ENCODE assay signal across 15 cellular contexts in genomic region chr6:158222066-158222465, GRCh38. TPM values are rescaled to one million over a fixed set of nuclear protein-coding genes. Genes with fewer than 3 reads are reported as not detected.
DNase-seq lines count a peak whose midpoint lies in the region; ATAC-seq and TF ChIP-seq lines count a peak whose summit lies in the region.
"Had no signal": no experiment of that assay in that cellular context is flagged by ENCODE, and none has a peak within 500 bp of the region (broad histone marks: within the 10 kb centered on the region; RNA-seq: fewer than 3 reads in every experiment).

No MANE protein-coding gene starts in this region.

- TF ChIP-seq CTCF in choroid plexus epithelial cell (conservative IDR thresholded peaks at IDR 0.05; ENCODE audit: low read depth, low read length) = no peak

- no peak overlapping the region for H3K4me3 ChIP-seq in choroid plexus epithelial cell (ENCODE audit: low read depth, low read length)

- DNase-seq in NCI-H446 (lab: John Stamatoyannopoulos, UW) = peak; percentile 5 to 38
- DNase-seq in NCI-H446 treated with DMSO at 0.1 percent for 48 hours (lab: John Stamatoyannopoulos, UW) = no peak
- DNase-seq in NCI-H1092 (lab: John Stamatoyannopoulos, UW) = peak; percentile 7
- peak; percentile 31 for DNase-seq in choroid plexus epithelial cell (ENCODE audit: low read depth)
- DNase-seq in myocyte (ENCODE audit: low read depth) = peak; percentile 61
- DNase-seq: CD4-positive, alpha-beta T cell; GF-D8; MV-4-11; NCI-H1694 treated with DMSO at 0.1 percent for 48 hours; NCI-H2171 treated with DMSO at 0.1 percent for 48 hours; NCI-H774; SHP77; T-helper 17 cell had no signal

- ATAC-seq in GM21723 (IDR thresholded peaks at IDR 0.05; ENCODE audit: unreplicated experiment) (no peak), HG03159 (IDR thresholded peaks at IDR 0.05; ENCODE audit: unreplicated experiment) (no peak)
- ATAC-seq: T-helper 17 cell had no signal

RNA-seq across cellular contexts. Expression of gene GTF2H5, which starts 53.9 kb away (rescaled TPM):
- total RNA-seq in myocyte = 4.0 and 5.0 TPM in 2 replicates
- polyA plus RNA-seq in myocyte (2012) = 33.0 TPM

RNA-seq across cellular contexts. Expression of gene SERAC1, which starts 54.0 kb away (rescaled TPM):
- 9.3 and 13.4 TPM in 2 replicates for total RNA-seq in myocyte
- polyA plus RNA-seq in myocyte (2012) = 8.7 TPM
